In genomic region chr1:15950763-15951295, GRCh38 we compare ENCODE assay signal across 9 cellular contexts. TPM values are rescaled to one million over a fixed set of nuclear protein-coding genes. Genes with fewer than 3 reads are reported as not detected.
DNase-seq lines count a peak whose midpoint lies in the region; ATAC-seq and FAIRE-seq lines count a peak whose summit lies in the region.
"Had no signal": no experiment of that assay in that cellular context is flagged by ENCODE, and none has a peak within 500 bp of the region (broad histone marks: within the 10 kb centered on the region; RNA-seq: fewer than 3 reads in every experiment).

No MANE protein-coding gene starts in this region.

- H3K27ac ChIP-seq in rectal smooth muscle tissue (ENCODE audit: low read depth, low read length) = peak overlapping the region; percentile 95

- no peaks in the 10 kb centered on the region for H3K27me3 ChIP-seq in rectal smooth muscle tissue (ENCODE audit: control insufficient read depth, insufficient read depth, low read length)

- no peak for ATAC-seq in HG02759 (IDR thresholded peaks at IDR 0.05; ENCODE audit: unreplicated experiment)

- intact Hi-C loops in dendritic cell treated with granulocyte-macrophage colony-stimulating factor and Interleukin-4, amounts not matched to agents 40 ng/mL and 50 ng/mL, for 4 days (cut with micrococcal nuclease) = no loop called here

- peaks cover 18% of the 10 kb centered on the region for H3K36me3 ChIP-seq in rectal smooth muscle tissue (ENCODE audit: control insufficient read depth, insufficient read depth, low read length)

- no peaks in the 10 kb centered on the region for H3K9me3 Mint-ChIP-seq in dendritic cell treated with granulocyte-macrophage colony-stimulating factor and Interleukin-4, amounts not matched to agents 40 ng/mL and 50 ng/mL, for 4 days

- peaks cover 53% of the 10 kb centered on the region for H3K36me3 Mint-ChIP-seq in dendritic cell treated with granulocyte-macrophage colony-stimulating factor and Interleukin-4, amounts not matched to agents 40 ng/mL and 50 ng/mL, for 4 days (ENCODE audit: low read depth)

- no peak overlapping the region for H3K4me3 ChIP-seq in rectal smooth muscle tissue (ENCODE audit: low read length)

- H3K4me1 Mint-ChIP-seq in dendritic cell treated with granulocyte-macrophage colony-stimulating factor and Interleukin-4, amounts not matched to agents 40 ng/mL and 50 ng/mL, for 4 days (ENCODE audit: low read depth) = peaks cover 85% of the 10 kb centered on the region

- no peak for FAIRE-seq in urothelium cell line (lab: Jason Lieb, UNC)

- H3K4me1 ChIP-seq in rectal smooth muscle tissue (ENCODE audit: control insufficient read depth, insufficient read depth, low read length) = peaks cover 35% of the 10 kb centered on the region

- DNase-seq in ELR (ENCODE audit: low read depth) = peak; percentile 40
- DNase-seq in activated CD4-positive, alpha-beta T cell treated with anti-CD3 and anti-CD28 coated beads for 48 hours = peak; percentile 90
- DNase-seq in urothelium cell line (ENCODE audit: low spot score) = peak; percentile 25
- no peak for DNase-seq in DMS79 treated with DMSO at 0.1 percent for 48 hours (lab: John Stamatoyannopoulos, UW)
- no peak for DNase-seq in cerebellum (ENCODE audit: low spot score)

- no peaks in the 10 kb centered on the region for H3K27me3 Mint-ChIP-seq in dendritic cell treated with granulocyte-macrophage colony-stimulating factor and Interleukin-4, amounts not matched to agents 40 ng/mL and 50 ng/mL, for 4 days

- peak overlapping the region; percentile 35 for H3K4me3 Mint-ChIP-seq in dendritic cell treated with granulocyte-macrophage colony-stimulating factor and Interleukin-4, amounts not matched to agents 40 ng/mL and 50 ng/mL, for 4 days

- H3K9ac ChIP-seq in rectal smooth muscle tissue (ENCODE audit: low read length) = no peak overlapping the region
- H3K9ac ChIP-seq: parathyroid adenoma had no signal

- H3K27ac Mint-ChIP-seq in dendritic cell treated with granulocyte-macrophage colony-stimulating factor and Interleukin-4, amounts not matched to agents 40 ng/mL and 50 ng/mL, for 4 days = peak overlapping the region; percentile 86

RNA-seq across cellular contexts. Expression of gene ZBTB17, which starts 25.1 kb away (rescaled TPM):
- total RNA-seq in cerebellum = 30.9 TPM

RNA-seq across cellular contexts. Expression of gene SRARP, which starts 53.2 kb away (rescaled TPM):
- total RNA-seq in cerebellum = 0.82 TPM

Comparison
In these comparisons a context has a peak if more than half of its experiments do, and no peak if none do; other contexts are left out.
1. DNase-seq: peak in ELR (single experiment), activated CD4-positive, alpha-beta T cell treated with anti-CD3 and anti-CD28 coated beads for 48 hours (single experiment) and urothelium cell line (single experiment); none in DMS79 treated with DMSO at 0.1 percent for 48 hours (single experiment) and cerebellum (single experiment).